ENCODE assay signal across 8 cellular contexts in the genomic region with DNA sequence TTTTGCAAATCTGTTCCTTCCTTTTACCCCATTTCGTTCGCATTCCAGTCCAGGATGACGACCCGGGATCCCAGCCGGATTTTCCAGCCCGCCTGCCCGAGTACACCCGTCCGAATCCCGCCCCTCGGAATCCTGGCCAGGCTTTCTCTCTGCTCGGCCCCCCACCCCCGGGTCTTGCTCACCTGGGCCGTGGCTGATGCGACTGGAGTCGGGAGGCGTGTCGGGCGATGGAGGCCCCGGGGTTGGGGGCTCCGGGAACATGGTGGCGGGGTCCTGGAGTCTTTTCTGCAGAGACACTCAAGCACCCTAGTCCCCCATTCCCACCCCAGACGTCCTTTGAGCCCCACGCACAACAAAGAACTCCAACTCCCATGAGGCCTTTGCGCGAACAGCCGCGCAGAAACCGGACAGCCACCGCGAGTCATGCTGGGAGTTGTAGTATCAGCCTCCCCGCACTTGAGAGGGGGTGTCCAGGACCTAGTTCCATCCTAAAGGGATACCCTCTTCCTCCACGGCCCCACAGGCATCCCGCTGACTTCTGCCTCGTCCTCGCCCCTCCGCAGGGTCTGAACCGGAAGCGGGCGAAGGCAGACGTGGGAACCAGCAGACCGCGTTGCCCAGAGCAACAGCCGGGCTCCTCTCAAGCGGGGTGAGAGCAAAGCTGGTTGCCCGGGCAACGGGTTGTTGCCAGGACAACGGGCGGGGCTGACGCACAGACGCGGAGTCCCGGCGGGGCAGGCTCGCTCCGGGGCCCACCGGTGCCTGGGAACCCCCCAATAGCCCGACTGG. TPM values are rescaled to one million over a fixed set of nuclear protein-coding genes. Genes with fewer than 3 reads are reported as not detected.
A peak's percentile ranks its signal among the peaks of the same experiment; 100 is the strongest.
DNase-seq lines count a peak whose midpoint lies in the region; ATAC-seq lines count a peak whose summit lies in the region.

No MANE protein-coding gene starts in this region.

- H3K27ac ChIP-seq in duodenal mucosa (ENCODE audit: low read depth, low read length) (no peak overlapping the region), mesendoderm (ENCODE audit: low read depth, low read length) (no peak overlapping the region)

- H3K27ac Mint-ChIP-seq in activated CD4-positive, alpha-beta memory T cell treated with anti-CD3 and anti-CD28 coated beads, Interleukin-2, amount 10 ng/mL, durations not matched to agents 7 days and 5 days: no peak overlapping the region

- H3K79me1 ChIP-seq in mesendoderm (ENCODE audit: low read length): no peaks in the 10 kb centered on the region

- H2BK120ac ChIP-seq in mesendoderm (ENCODE audit: low read depth, low read length): no peak overlapping the region

- POLR2A ChIA-PET in activated CD4-positive, alpha-beta memory T cell treated with anti-CD3 and anti-CD28 coated beads, Interleukin-2, amount 10 ng/mL, durations not matched to agents 7 days and 5 days (lab: Charles Lee): interaction anchor here (1.0 to 2.3 kb wide), 3 partner anchors 75 to 80 kb away, joined by 3 to 6 read pairs (median 3); a partner anchor contains a TSS

- peak overlapping the region; percentile 77 for H3K4me2 ChIP-seq in mesendoderm (ENCODE audit: low read length)

- H3K4me3 Mint-ChIP-seq in activated CD4-positive, alpha-beta memory T cell treated with anti-CD3 and anti-CD28 coated beads, Interleukin-2, amount 10 ng/mL, durations not matched to agents 7 days and 5 days: peak overlapping the region; percentile 65

- DNase-seq in A172 (ENCODE audit: low spot score) (peak; percentile 77), NCI-H526 (lab: John Stamatoyannopoulos, UW) (peak; percentile 85 to 95), mesendoderm (peak; percentile 95)
- DNase-seq in activated CD4-positive, alpha-beta memory T cell treated with anti-CD3 and anti-CD28 coated beads, Interleukin-2, amount 10 ng/mL, durations not matched to agents 7 days and 5 days: peak; percentile 93
- DNase-seq in stimulated activated CD8-positive, alpha-beta memory T cell treated with anti-CD3 and anti-CD28 coated beads, Interleukin-15, amount 100 ng/mL, for 24 hours (ENCODE audit: low read depth): peak; percentile 82

- no peaks in the 10 kb centered on the region for H3K36me3 Mint-ChIP-seq in activated CD4-positive, alpha-beta memory T cell treated with anti-CD3 and anti-CD28 coated beads, Interleukin-2, amount 10 ng/mL, durations not matched to agents 7 days and 5 days (ENCODE audit: low read depth)

- peak; percentile 58 for ATAC-seq in GM18873 (IDR thresholded peaks at IDR 0.05; ENCODE audit: low FRiP score, unreplicated experiment)
- peak; percentile 79 for ATAC-seq in HG03280 (IDR thresholded peaks at IDR 0.05; ENCODE audit: unreplicated experiment)

- no peak overlapping the region for H2BK5ac ChIP-seq in mesendoderm (ENCODE audit: low read length)

- H3K79me2 ChIP-seq in mesendoderm (ENCODE audit: control insufficient read depth, insufficient read depth, low read length): no peaks in the 10 kb centered on the region

- no peak overlapping the region for H3K4ac ChIP-seq in mesendoderm (ENCODE audit: low read depth, low read length)

- no peak overlapping the region for H3K9ac ChIP-seq in duodenal mucosa (ENCODE audit: low read depth in 1 of 2, low read length in 2 of 2)
- H3K9ac ChIP-seq in mesendoderm (ENCODE audit: low read length): no peak overlapping the region

- H3K4me3 ChIP-seq in duodenal mucosa (ENCODE audit: low read depth in 1 of 2, low read length in 2 of 2) (peak overlapping the region; percentile 54 to 57), mesendoderm (ENCODE audit: low read length) (no peak overlapping the region)

- H3K56ac ChIP-seq in mesendoderm (ENCODE audit: low read length): no peak overlapping the region

- H3K36me3 ChIP-seq in duodenal mucosa (ENCODE audit: control insufficient read depth in 1 of 2, insufficient read depth in 2 of 2, low read length in 2 of 2) (peaks cover 6 to 24% of the 10 kb centered on the region in 2 donors), mesendoderm (ENCODE audit: control insufficient read depth, insufficient read depth, low read length) (no peaks in the 10 kb centered on the region)

- H2BK15ac ChIP-seq in mesendoderm (replicated peaks; ENCODE audit: low read depth): no peak overlapping the region

- no peak overlapping the region for H4K8ac ChIP-seq in mesendoderm (ENCODE audit: low read depth, low read length)

- WGBS in mesendoderm (ENCODE audit: extremely low coverage, insufficient coverage, low lambda C conversion rate): no CpG with 5 or more reads among the region's 58 CpGs

- peaks cover 32% of the 10 kb centered on the region for H3K4me1 Mint-ChIP-seq in activated CD4-positive, alpha-beta memory T cell treated with anti-CD3 and anti-CD28 coated beads, Interleukin-2, amount 10 ng/mL, durations not matched to agents 7 days and 5 days

- no peak overlapping the region for H2AK5ac ChIP-seq in mesendoderm (ENCODE audit: low read length)

- H3K27me3 Mint-ChIP-seq in activated CD4-positive, alpha-beta memory T cell treated with anti-CD3 and anti-CD28 coated beads, Interleukin-2, amount 10 ng/mL, durations not matched to agents 7 days and 5 days: peaks cover 51% of the 10 kb centered on the region

- peaks cover 5 to 11% of the 10 kb centered on the region in 2 donors for H3K4me1 ChIP-seq in duodenal mucosa (ENCODE audit: control insufficient read depth in 1 of 2, insufficient read depth in 2 of 2, low read length in 2 of 2)
- H3K4me1 ChIP-seq in mesendoderm (ENCODE audit: control insufficient read depth, low read depth, low read length): no peaks in the 10 kb centered on the region

- no peak overlapping the region for H3K23ac ChIP-seq in mesendoderm (ENCODE audit: low read length)

- H3K9me3 Mint-ChIP-seq in activated CD4-positive, alpha-beta memory T cell treated with anti-CD3 and anti-CD28 coated beads, Interleukin-2, amount 10 ng/mL, durations not matched to agents 7 days and 5 days: peaks cover 5% of the 10 kb centered on the region

- no peak overlapping the region for H3K18ac ChIP-seq in mesendoderm (ENCODE audit: low read length)

- H3K9me3 ChIP-seq in duodenal mucosa (ENCODE audit: control insufficient read depth in 1 of 2, low read length in 2 of 2): no peaks in the 10 kb centered on the region

- CTCF ChIA-PET in activated CD4-positive, alpha-beta memory T cell treated with anti-CD3 and anti-CD28 coated beads, Interleukin-2, amount 10 ng/mL, durations not matched to agents 7 days and 5 days (lab: Charles Lee): no interaction called here

- no peak overlapping the region for H4K5ac ChIP-seq in mesendoderm (ENCODE audit: low read length)

- H3K27me3 ChIP-seq in duodenal mucosa (ENCODE audit: control insufficient read depth in 1 of 2, insufficient read depth in 2 of 2, low read length in 2 of 2): peaks cover 26 to 45% of the 10 kb centered on the region in 2 donors
- no peaks in the 10 kb centered on the region for H3K27me3 ChIP-seq in mesendoderm (ENCODE audit: insufficient read depth, low read length, poor library complexity)

RNA-seq across cellular contexts. Expression of a gene that starts 1.1 kb away (rescaled TPM):
- 0.09 and 1.8 TPM in 2 replicates for total RNA-seq in A172 (2014; rRNA removed; shearing (Covaris generic))
- total RNA-seq in activated CD4-positive, alpha-beta memory T cell treated with anti-CD3 and anti-CD28 coated beads, Interleukin-2, amount 10 ng/mL, durations not matched to agents 7 days and 5 days: not detected
- 0.53 TPM for polyA plus RNA-seq in mesendoderm (2013, experiment 1 of 2)
- polyA plus RNA-seq in mesendoderm (2013, experiment 2 of 2): 0.24 TPM

RNA-seq across cellular contexts. Expression of a gene that starts 12.6 kb away (rescaled TPM):
- 10.6 and 15.6 TPM in 2 replicates for total RNA-seq in A172 (2014; rRNA removed; shearing (Covaris generic))
- not detected for total RNA-seq in activated CD4-positive, alpha-beta memory T cell treated with anti-CD3 and anti-CD28 coated beads, Interleukin-2, amount 10 ng/mL, durations not matched to agents 7 days and 5 days
- 1.4 TPM for polyA plus RNA-seq in mesendoderm (2013, experiment 1 of 2)
- 1.1 TPM for polyA plus RNA-seq in mesendoderm (2013, experiment 2 of 2)

RNA-seq across cellular contexts. Expression of a gene that starts 21.4 kb away (rescaled TPM):
- total RNA-seq in A172 (2014; rRNA removed; shearing (Covaris generic)): 0.77 TPM in 1 of 2 replicates, not detected in the other
- total RNA-seq in activated CD4-positive, alpha-beta memory T cell treated with anti-CD3 and anti-CD28 coated beads, Interleukin-2, amount 10 ng/mL, durations not matched to agents 7 days and 5 days: not detected
- polyA plus RNA-seq in mesendoderm (2013, experiment 1 of 2): 4.3 TPM
- 4.0 TPM for polyA plus RNA-seq in mesendoderm (2013, experiment 2 of 2)

RNA-seq across cellular contexts. Expression of a gene that starts 30.0 kb away (rescaled TPM):
- total RNA-seq in A172 (2014; rRNA removed; shearing (Covaris generic)): 467 and 500 TPM in 2 replicates
- total RNA-seq in activated CD4-positive, alpha-beta memory T cell treated with anti-CD3 and anti-CD28 coated beads, Interleukin-2, amount 10 ng/mL, durations not matched to agents 7 days and 5 days: under 1 TPM; 0.38 to 0.68 TPM
- polyA plus RNA-seq in mesendoderm (2013, experiment 1 of 2): 35.9 TPM
- polyA plus RNA-seq in mesendoderm (2013, experiment 2 of 2): 40.3 TPM

RNA-seq across cellular contexts. Expression of a gene that starts 30.3 kb away (rescaled TPM):
- 12.3 and 18.4 TPM in 2 replicates for total RNA-seq in A172 (2014; rRNA removed; shearing (Covaris generic))
- total RNA-seq in activated CD4-positive, alpha-beta memory T cell treated with anti-CD3 and anti-CD28 coated beads, Interleukin-2, amount 10 ng/mL, durations not matched to agents 7 days and 5 days: not detected
- 0.15 TPM for polyA plus RNA-seq in mesendoderm (2013, experiment 1 of 2)
- polyA plus RNA-seq in mesendoderm (2013, experiment 2 of 2): 0.22 TPM

Comparison
In these comparisons a context has a peak if more than half of its experiments do, and no peak if none do; other contexts are left out.
1. RNA of a gene that starts 12.6 kb away (total RNA-seq): 10.6 to 15.6 TPM in A172; not detected in activated CD4-positive, alpha-beta memory T cell treated with anti-CD3 and anti-CD28 coated beads, Interleukin-2, amount 10 ng/mL, durations not matched to agents 7 days and 5 days; every median in the first group is over 10 times any median in the second.
2. Peak in every context shown above with its lines, with median percentiles within 50 percentile points of each other: DNase-seq.